ENCODE assay signal across 20 cellular contexts in genomic region chr9:83012160-83012559, GRCh38. TPM values are rescaled to one million over a fixed set of nuclear protein-coding genes. Genes with fewer than 3 reads are reported as not detected.
DNase-seq lines count a peak whose midpoint lies in the region; ATAC-seq and TF ChIP-seq lines count a peak whose summit lies in the region.
"Had no signal": no experiment of that assay in that cellular context is flagged by ENCODE, and none has a peak within 500 bp of the region (broad histone marks: within the 10 kb centered on the region; RNA-seq: fewer than 3 reads in every experiment).

No MANE protein-coding gene starts in this region.

- H2AFZ ChIP-seq in Loucy (ENCODE audit: low read length) = peak overlapping the region; percentile 68
- H2AFZ ChIP-seq: PC-9 had no signal

- intact Hi-C loops in vagina (cut with DNase I) = no loop called here
- intact Hi-C loops in CD4-positive, alpha-beta T cell (cut with DNase I, micrococcal nuclease) = no loop called here

- no peak for TF ChIP-seq POLR2A in vagina (IDR thresholded peaks at IDR 0.05)

- H3K4me1 Mint-ChIP-seq in activated naive CD8-positive, alpha-beta T cell treated with anti-CD3 and anti-CD28 coated beads, Interleukin-2, amount 10 ng/mL, durations not matched to agents 7 days and 5 days = peaks cover 38% of the 10 kb centered on the region
- H3K4me1 Mint-ChIP-seq in activated naive CD8-positive, alpha-beta T cell treated with anti-CD3 and anti-CD28 coated beads for 36 hours = peaks cover 15% of the 10 kb centered on the region
- H3K4me1 Mint-ChIP-seq in chondrocyte (ENCODE audit: low read depth) = peaks cover 30% of the 10 kb centered on the region
- H3K4me1 Mint-ChIP-seq in CD4-positive, alpha-beta T cell (ENCODE audit: low read depth) = peaks cover 6% of the 10 kb centered on the region

- no peaks in the 10 kb centered on the region for H3F3A ChIP-seq in Loucy (ENCODE audit: low read depth)

- no peaks in the 10 kb centered on the region for H3K9me2 ChIP-seq in Loucy (replicated peaks; ENCODE audit: low read depth, low read length)

- H3K27ac Mint-ChIP-seq in activated naive CD8-positive, alpha-beta T cell treated with anti-CD3 and anti-CD28 coated beads, Interleukin-2, amount 10 ng/mL, durations not matched to agents 7 days and 5 days = peak overlapping the region; percentile 19
- H3K27ac Mint-ChIP-seq in activated naive CD8-positive, alpha-beta T cell treated with anti-CD3 and anti-CD28 coated beads for 36 hours = no peak overlapping the region
- H3K27ac Mint-ChIP-seq in chondrocyte (ENCODE audit: unreplicated experiment) = peak overlapping the region; percentile 85
- H3K27ac Mint-ChIP-seq in CD4-positive, alpha-beta T cell = no peak overlapping the region
- H3K27ac Mint-ChIP-seq: CD4-positive, CD25-positive, alpha-beta regulatory T cell had no signal

- H3K4me1 ChIP-seq in Loucy (ENCODE audit: insufficient read depth, low read length, poor library complexity, severe bottlenecking) (peaks cover 38% of the 10 kb centered on the region), vagina (no peaks in the 10 kb centered on the region)

- no peaks in the 10 kb centered on the region for H3K9me3 ChIP-seq in Loucy (ENCODE audit: insufficient read depth, low read depth, low read length)
- no peaks in the 10 kb centered on the region for H3K9me3 ChIP-seq in vagina
- no peaks in the 10 kb centered on the region for H3K9me3 ChIP-seq in CD4-positive, alpha-beta T cell (ENCODE audit: control insufficient read depth, low read length)

- H3K4me3 Mint-ChIP-seq in activated naive CD8-positive, alpha-beta T cell treated with anti-CD3 and anti-CD28 coated beads, Interleukin-2, amount 10 ng/mL, durations not matched to agents 7 days and 5 days = peak overlapping the region; percentile 42
- H3K4me3 Mint-ChIP-seq in activated naive CD8-positive, alpha-beta T cell treated with anti-CD3 and anti-CD28 coated beads for 36 hours = no peak overlapping the region
- H3K4me3 Mint-ChIP-seq in chondrocyte (ENCODE audit: unreplicated experiment) = no peak overlapping the region
- no peak overlapping the region for H3K4me3 Mint-ChIP-seq in CD4-positive, alpha-beta T cell
- H3K4me3 Mint-ChIP-seq: CD4-positive, CD25-positive, alpha-beta regulatory T cell had no signal

- no peak for TF ChIP-seq CTCF in Loucy (conservative IDR thresholded peaks at IDR 0.05; ENCODE audit: low read length)
- TF ChIP-seq CTCF in chondrocyte (IDR thresholded peaks at IDR 0.05) = no peak
- no peak for TF ChIP-seq CTCF in vagina (IDR thresholded peaks at IDR 0.05)
- no peak for TF ChIP-seq CTCF in CD4-positive, alpha-beta T cell (IDR thresholded peaks at IDR 0.05)

- H3K27me3 ChIP-seq in Loucy (ENCODE audit: insufficient read depth, low read length, poor library complexity, severe bottlenecking) (no peaks in the 10 kb centered on the region), vagina (no peaks in the 10 kb centered on the region)
- H3K27me3 ChIP-seq in CD4-positive, alpha-beta T cell (ENCODE audit: control insufficient read depth, insufficient read depth, low read length) = no peaks in the 10 kb centered on the region

- peaks cover 4% of the 10 kb centered on the region for H3K36me3 Mint-ChIP-seq in activated naive CD8-positive, alpha-beta T cell treated with anti-CD3 and anti-CD28 coated beads, Interleukin-2, amount 10 ng/mL, durations not matched to agents 7 days and 5 days
- H3K36me3 Mint-ChIP-seq in activated naive CD8-positive, alpha-beta T cell treated with anti-CD3 and anti-CD28 coated beads for 36 hours = no peaks in the 10 kb centered on the region
- H3K36me3 Mint-ChIP-seq in chondrocyte (ENCODE audit: low read depth) = no peaks in the 10 kb centered on the region
- no peaks in the 10 kb centered on the region for H3K36me3 Mint-ChIP-seq in CD4-positive, alpha-beta T cell (ENCODE audit: low read depth)
- H3K36me3 Mint-ChIP-seq: CD4-positive, CD25-positive, alpha-beta regulatory T cell had no signal

- H3K4me3 ChIP-seq in Loucy (ENCODE audit: low read length, poor library complexity, severe bottlenecking) (no peak overlapping the region), vagina (no peak overlapping the region)
- H3K4me3 ChIP-seq: GM12878, PC-9, SK-N-MC had no signal

- H3K9ac ChIP-seq in Loucy (ENCODE audit: low read depth, low read length, poor library complexity, severe bottlenecking) = peak overlapping the region; percentile 8

- DNase-seq in activated naive CD8-positive, alpha-beta T cell treated with anti-CD3 and anti-CD28 coated beads, Interleukin-2, amount 10 ng/mL, durations not matched to agents 7 days and 5 days = no peak
- DNase-seq in activated naive CD8-positive, alpha-beta T cell treated with anti-CD3 and anti-CD28 coated beads for 36 hours = no peak
- no peak for DNase-seq in chondrocyte (ENCODE audit: low spot score)
- no peak for DNase-seq in vagina (ENCODE audit: extremely low spot score in 2 of 2)
- DNase-seq in CD4-positive, alpha-beta T cell = no peak
- DNase-seq: AML-193, DMS79 treated with DMSO at 0.1 percent for 48 hours, NCI-H1092, NCI-H146, NCI-H2081, NCI-H510A, NCI-H774, PC-9 had no signal

- ATAC-seq in activated naive CD8-positive, alpha-beta T cell treated with anti-CD3 and anti-CD28 coated beads, Interleukin-2, amount 10 ng/mL, durations not matched to agents 7 days and 5 days (ENCODE audit: low read depth) = peak; percentile 56
- ATAC-seq in GM18498 (IDR thresholded peaks at IDR 0.05; ENCODE audit: unreplicated experiment) = no peak
- ATAC-seq in CD4-positive, alpha-beta T cell (ENCODE audit: poor library complexity) = no peak
- ATAC-seq: GM12878 had no signal

- H3K4me2 ChIP-seq in Loucy (ENCODE audit: low read depth, low read length, poor library complexity, severe bottlenecking) = peak overlapping the region; percentile 49
- H3K4me2 ChIP-seq: PC-9 had no signal

- H3K79me2 ChIP-seq in Loucy (ENCODE audit: insufficient read depth, low read length) = no peaks in the 10 kb centered on the region

- H4K20me1 ChIP-seq in Loucy (ENCODE audit: insufficient read depth, low read length, poor library complexity, severe bottlenecking) = no peaks in the 10 kb centered on the region

- H3K27ac ChIP-seq in vagina = peak overlapping the region; percentile 39
- no peak overlapping the region for H3K27ac ChIP-seq in CD4-positive, alpha-beta T cell (ENCODE audit: low read depth, low read length)
- H3K27ac ChIP-seq: HL-60, PC-9, SK-N-MC had no signal

- H3K27me3 Mint-ChIP-seq in activated naive CD8-positive, alpha-beta T cell treated with anti-CD3 and anti-CD28 coated beads, Interleukin-2, amount 10 ng/mL, durations not matched to agents 7 days and 5 days = peaks cover 8% of the 10 kb centered on the region
- peaks cover 11% of the 10 kb centered on the region for H3K27me3 Mint-ChIP-seq in activated naive CD8-positive, alpha-beta T cell treated with anti-CD3 and anti-CD28 coated beads for 36 hours
- no peaks in the 10 kb centered on the region for H3K27me3 Mint-ChIP-seq in chondrocyte (ENCODE audit: low read depth)
- H3K27me3 Mint-ChIP-seq in CD4-positive, alpha-beta T cell = peaks cover 4% of the 10 kb centered on the region
- H3K27me3 Mint-ChIP-seq: CD4-positive, CD25-positive, alpha-beta regulatory T cell had no signal

- H3K9me3 Mint-ChIP-seq in activated naive CD8-positive, alpha-beta T cell treated with anti-CD3 and anti-CD28 coated beads, Interleukin-2, amount 10 ng/mL, durations not matched to agents 7 days and 5 days = peaks cover 1% of the 10 kb centered on the region
- H3K9me3 Mint-ChIP-seq in activated naive CD8-positive, alpha-beta T cell treated with anti-CD3 and anti-CD28 coated beads for 36 hours = no peaks in the 10 kb centered on the region
- H3K9me3 Mint-ChIP-seq in chondrocyte (ENCODE audit: low read depth) = no peaks in the 10 kb centered on the region
- no peaks in the 10 kb centered on the region for H3K9me3 Mint-ChIP-seq in CD4-positive, alpha-beta T cell

- H3K36me3 ChIP-seq in Loucy (ENCODE audit: insufficient read depth, low read length) (no peaks in the 10 kb centered on the region), vagina (no peaks in the 10 kb centered on the region)

- CTCF ChIA-PET in CD4-positive, alpha-beta T cell (lab: Charles Lee) = no interaction called here

- POLR2A ChIA-PET in activated naive CD8-positive, alpha-beta T cell treated with anti-CD3 and anti-CD28 coated beads, Interleukin-2, amount 10 ng/mL, durations not matched to agents 7 days and 5 days (lab: Charles Lee) = interaction anchor here (0.8 to 1.2 kb wide), 2 partner anchors 18 to 613 kb away, joined by 3 to 5 read pairs; no protein-coding TSS in a partner anchor
- POLR2A ChIA-PET in CD4-positive, alpha-beta T cell (lab: Charles Lee) = no interaction called here

RNA-seq across cellular contexts. Expression of gene RASEF, which starts 50.8 kb away (rescaled TPM):
- total RNA-seq in activated naive CD8-positive, alpha-beta T cell treated with anti-CD3 and anti-CD28 coated beads, Interleukin-2, amount 10 ng/mL, durations not matched to agents 7 days and 5 days = not detected
- total RNA-seq in activated naive CD8-positive, alpha-beta T cell treated with anti-CD3 and anti-CD28 coated beads for 36 hours = not detected
- total RNA-seq in chondrocyte (0.27 to 0.41 TPM in 2 of 3 replicates, not detected in the other), vagina (7.6 TPM)
- not detected for total RNA-seq in CD4-positive, alpha-beta T cell
- total RNA-seq: CD4-positive, CD25-positive, alpha-beta regulatory T cell; G401 had no signal

Comparison
In these comparisons a context has a peak if more than half of its experiments do, and no peak if none do; other contexts are left out.
1. H3K27ac Mint-ChIP-seq: peak in activated naive CD8-positive, alpha-beta T cell treated with anti-CD3 and anti-CD28 coated beads, Interleukin-2, amount 10 ng/mL, durations not matched to agents 7 days and 5 days (single experiment) and chondrocyte (single experiment); none in activated naive CD8-positive, alpha-beta T cell treated with anti-CD3 and anti-CD28 coated beads for 36 hours (single experiment) and CD4-positive, alpha-beta T cell (single experiment).